In the genomic region with DNA sequence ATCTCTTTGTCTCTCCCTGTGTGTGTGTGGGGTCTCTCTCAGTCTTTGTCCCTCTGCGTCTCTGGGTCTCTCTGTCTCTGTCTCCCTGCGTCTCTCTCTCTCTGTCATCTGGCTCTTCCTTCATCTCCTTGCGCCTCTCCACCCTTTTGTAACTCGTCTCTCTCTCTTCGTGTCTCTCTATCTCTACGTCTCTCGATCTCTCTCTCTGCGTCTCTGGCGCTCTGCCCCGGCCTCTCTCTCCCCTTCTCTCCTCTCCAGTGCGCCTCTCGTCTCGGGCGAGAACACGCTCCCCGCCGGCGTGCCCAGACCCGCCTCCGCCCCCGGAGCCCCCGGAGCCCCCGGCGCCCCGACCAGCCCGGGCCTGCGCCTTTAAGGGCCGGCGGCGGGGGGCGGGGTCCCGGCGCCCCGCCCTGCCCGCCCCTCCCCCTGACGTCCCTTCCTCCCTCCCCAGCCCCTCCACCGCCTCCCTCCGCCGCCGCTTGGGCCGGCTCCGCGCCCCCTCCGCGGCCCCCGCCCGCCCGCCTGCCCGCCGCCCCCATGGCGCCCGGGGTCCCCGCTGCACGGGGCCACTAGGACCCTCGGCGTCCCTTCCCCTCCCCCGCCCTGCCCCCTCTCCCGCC, we compare ENCODE assay signal across 8 cellular contexts. TPM values are rescaled to one million over a fixed set of nuclear protein-coding genes. Genes with fewer than 3 reads are reported as not detected.
DNase-seq lines count a peak whose midpoint lies in the region; ATAC-seq, FAIRE-seq and TF ChIP-seq lines count a peak whose summit lies in the region.

MARK4 (plus strand) TSS at position 440 of the 620 bp plus-strand sequence. CDS start 318 bp downstream, outside the sequence.

- DNase-seq in GM10266 (ENCODE audit: extremely low spot score) (peak; percentile 99), MG63 (peak; percentile 54), T-helper 22 cell (ENCODE audit: low read depth) (peak; percentile 47), astrocyte (ENCODE audit: low read depth) (no peak), hepatic stellate cell (ENCODE audit: low spot score) (peak; percentile 94), aorta (peak; percentile 67 to 85)

- peak within 1 kb of the TSS; percentile 90 for H3K4me3 Mint-ChIP-seq in astrocyte (ENCODE audit: unreplicated experiment)

- H3K36me3 Mint-ChIP-seq in astrocyte (ENCODE audit: low read depth, unreplicated experiment), result peaks cover 3% of the 10 kb centered on the region

- no peaks in the 10 kb centered on the region for H3K27me3 ChIP-seq in MG63
- peaks cover 3% of the 10 kb centered on the region for H3K27me3 ChIP-seq in astrocyte (ENCODE audit: insufficient read depth, low read length)
- H3K27me3 ChIP-seq in rectal smooth muscle tissue (ENCODE audit: control insufficient read depth, insufficient read depth, low read length), result no peaks in the 10 kb centered on the region
- H3K27me3 ChIP-seq in aorta (ENCODE audit: control insufficient read depth in 1 of 2, insufficient read depth in 2 of 2, low read length in 1 of 2), result no peaks in the 10 kb centered on the region

- peaks cover 44% of the 10 kb centered on the region for H3K79me2 ChIP-seq in astrocyte (ENCODE audit: insufficient read depth, low read length)

- peak within 1 kb of the TSS; percentile 89 for H3K27ac Mint-ChIP-seq in astrocyte (ENCODE audit: unreplicated experiment)

- H3K27ac ChIP-seq in astrocyte (ENCODE audit: low read depth, low read length) (no peak within 1 kb of the TSS), rectal smooth muscle tissue (ENCODE audit: low read depth, low read length) (peak within 1 kb of the TSS; percentile 45), aorta (ENCODE audit: low read depth in 1 of 2, low read length in 2 of 2) (no peak within 1 kb of the TSS)

- no peaks in the 10 kb centered on the region for H3K9me3 ChIP-seq in MG63
- H3K9me3 ChIP-seq in astrocyte (ENCODE audit: insufficient read depth, low read depth, low read length), result no peaks in the 10 kb centered on the region
- H3K9me3 ChIP-seq in aorta (ENCODE audit: control insufficient read depth, low read length), result no peaks in the 10 kb centered on the region

- H3K9ac ChIP-seq in astrocyte (ENCODE audit: low read length) (peak within 1 kb of the TSS; percentile 88), rectal smooth muscle tissue (ENCODE audit: low read length) (peak within 1 kb of the TSS; percentile 45)

- WGBS in aorta, 2 donors, result 0 to 1% methylated on average over 39 to 58 of the region's 58 CpGs

- H3K36me3 ChIP-seq in MG63 (peaks cover 21% of the 10 kb centered on the region), astrocyte (ENCODE audit: insufficient read depth, low read length) (no peaks in the 10 kb centered on the region), rectal smooth muscle tissue (ENCODE audit: control insufficient read depth, insufficient read depth, low read length) (no peaks in the 10 kb centered on the region), aorta (ENCODE audit: control insufficient read depth in 1 of 2, insufficient read depth in 2 of 2, low read length in 1 of 2) (no peaks in the 10 kb centered on the region)

- H2AFZ ChIP-seq in astrocyte (ENCODE audit: low read depth, low read length), result peak within 1 kb of the TSS; percentile 95

- intact Hi-C loops in aorta (cut with DNase I), result loop anchor here in 1 of 2 donors (5.0 kb wide), 2 partner anchors 74 to 86 kb away; partner anchors contain the start of genes BLOC1S3 and TRAPPC6A

- no peaks in the 10 kb centered on the region for H3K9me3 Mint-ChIP-seq in astrocyte (ENCODE audit: unreplicated experiment)

- H3K4me1 ChIP-seq in astrocyte (ENCODE audit: insufficient read depth, low read length) (peaks cover 23% of the 10 kb centered on the region), rectal smooth muscle tissue (ENCODE audit: control insufficient read depth, insufficient read depth, low read length) (peaks cover 2% of the 10 kb centered on the region), aorta (ENCODE audit: control insufficient read depth in 1 of 2, insufficient read depth in 2 of 2, low read length in 2 of 2) (no peaks in the 10 kb centered on the region)

- no peak for TF ChIP-seq CTCF in GM10266 (IDR thresholded peaks at IDR 0.05; ENCODE audit: control insufficient read depth, insufficient read depth, low read depth, missing control alignments)
- TF ChIP-seq CTCF in astrocyte (IDR thresholded peaks at IDR 0.05; ENCODE audit: insufficient read depth, low read depth, low read length), result no peak

- H3K4me1 Mint-ChIP-seq in astrocyte (ENCODE audit: low read depth, unreplicated experiment), result peaks cover 14% of the 10 kb centered on the region

- no peak for FAIRE-seq in astrocyte (lab: Jason Lieb, UNC)

- ATAC-seq in aorta (ENCODE audit: low FRiP score), result peak; percentile 67
- ATAC-seq in HG02938 (IDR thresholded peaks at IDR 0.05; ENCODE audit: unreplicated experiment), result no peak

- H3K4me2 ChIP-seq in astrocyte (ENCODE audit: low read length), result peak within 1 kb of the TSS; percentile 100

- H3K4me3 ChIP-seq in MG63 (peak within 1 kb of the TSS; percentile 83), astrocyte (ENCODE audit: insufficient read depth, low read depth, low read length) (peak within 1 kb of the TSS; percentile 73), rectal smooth muscle tissue (ENCODE audit: low read length) (peak within 1 kb of the TSS; percentile 84), aorta (ENCODE audit: low read length in 2 of 2) (peak within 1 kb of the TSS; percentile 83 to 97)

- no peaks in the 10 kb centered on the region for H3K27me3 Mint-ChIP-seq in astrocyte (ENCODE audit: low read depth, unreplicated experiment)

- peaks cover 41% of the 10 kb centered on the region for H4K20me1 ChIP-seq in astrocyte (ENCODE audit: insufficient read depth, low read length)

RNA-seq across cellular contexts. Expression of gene MARK4, which starts in this region (rescaled TPM):
- 10.1 and 12.0 TPM in 2 replicates for total RNA-seq in MG63 (2014; rRNA removed; shearing (Covaris generic); ENCODE audit: low replicate concordance)
- total RNA-seq in astrocyte, result 60.3 and 61.0 TPM in 2 replicates
- total RNA-seq in aorta, result 10 to 100 TPM; 40.3 to 40.4 TPM
- polyA plus RNA-seq in aorta, result 10 to 100 TPM in 1 of 2 donors, 1 to 10 TPM in 1; 6.0 to 15.7 TPM
